23 cellular contexts compared by ENCODE assay signal in the genomic region with DNA sequence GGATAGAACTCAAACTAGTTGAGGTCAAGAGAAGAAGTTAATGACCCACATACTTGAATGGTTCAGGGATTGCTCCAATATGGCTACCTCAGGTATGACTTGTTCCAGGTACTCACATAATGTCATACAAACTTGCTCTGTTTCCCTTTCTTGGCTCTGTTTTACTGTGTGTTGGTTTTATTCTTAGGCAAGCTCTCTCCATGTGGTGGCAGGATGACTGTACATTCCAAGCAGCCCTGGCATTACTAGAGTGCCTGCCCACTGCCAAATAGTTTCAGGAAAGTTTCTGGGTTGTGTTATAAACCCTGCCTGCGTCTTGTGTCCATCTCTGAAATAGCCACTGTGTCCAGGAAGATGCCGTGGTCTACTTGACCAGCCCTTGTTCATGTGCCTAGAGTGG.
DNase-seq lines count a peak whose midpoint lies in the region; ATAC-seq, FAIRE-seq and TF ChIP-seq lines count a peak whose summit lies in the region.
"Had no signal": no experiment of that assay in that cellular context is flagged by ENCODE, and none has a peak within 500 bp of the region (broad histone marks: within the 10 kb centered on the region; RNA-seq: fewer than 3 reads in every experiment).

No MANE protein-coding gene starts in this region.

- in situ Hi-C loops in mammary epithelial cell (cut with MboI; ENCODE audit: low sequenced_read_pairs in 2 of 2) = no loop called here

- ATAC-seq in activated CD4-positive, alpha-beta T cell treated with anti-CD3 and anti-CD28 coated beads for 36 hours = peak; percentile 57
- no peak for ATAC-seq in HG02798 (IDR thresholded peaks at IDR 0.05; ENCODE audit: poor library complexity, unreplicated experiment)

- H2AFZ ChIP-seq in mammary epithelial cell (ENCODE audit: low read depth, low read length) = no peak overlapping the region
- H2AFZ ChIP-seq: GM23248 had no signal

- POLR2A ChIA-PET in activated CD4-positive, alpha-beta T cell treated with anti-CD3 and anti-CD28 coated beads for 36 hours (lab: Charles Lee) = no interaction called here

- no peaks in the 10 kb centered on the region for H3K36me3 Mint-ChIP-seq in activated CD4-positive, alpha-beta T cell treated with anti-CD3 and anti-CD28 coated beads for 36 hours (ENCODE audit: low read depth)
- H3K36me3 Mint-ChIP-seq: CD4-positive, CD25-positive, alpha-beta regulatory T cell had no signal

- TF ChIP-seq CTCF in mammary epithelial cell (conservative IDR thresholded peaks at IDR 0.05 in 1 of 2, IDR thresholded peaks at IDR 0.05 in 1 of 2; ENCODE audit: extremely low read depth in 1 of 2, insufficient read depth in 1 of 2, low read depth in 1 of 2, low read length in 2 of 2) = peak in 1 of 2 donors; percentile 35

- no peak overlapping the region for H3K4me2 ChIP-seq in mammary epithelial cell (ENCODE audit: insufficient read depth, low read depth, low read length)

- no peaks in the 10 kb centered on the region for H3K27me3 Mint-ChIP-seq in activated CD4-positive, alpha-beta T cell treated with anti-CD3 and anti-CD28 coated beads for 36 hours
- H3K27me3 Mint-ChIP-seq: CD4-positive, CD25-positive, alpha-beta regulatory T cell had no signal

- no peak overlapping the region for H3K9ac ChIP-seq in mammary epithelial cell (ENCODE audit: insufficient read depth, low read length)
- H3K9ac ChIP-seq: GM23248 had no signal

- no peaks in the 10 kb centered on the region for H3K79me2 ChIP-seq in mammary epithelial cell (ENCODE audit: insufficient read depth, low read length)

- H3K27ac Mint-ChIP-seq in activated CD4-positive, alpha-beta T cell treated with anti-CD3 and anti-CD28 coated beads for 36 hours = no peak overlapping the region
- H3K27ac Mint-ChIP-seq: CD4-positive, CD25-positive, alpha-beta regulatory T cell had no signal

- peaks cover 4% of the 10 kb centered on the region for H3K4me1 Mint-ChIP-seq in activated CD4-positive, alpha-beta T cell treated with anti-CD3 and anti-CD28 coated beads for 36 hours
- H3K4me1 Mint-ChIP-seq: CD4-positive, CD25-positive, alpha-beta regulatory T cell had no signal

- CTCF ChIA-PET in activated CD4-positive, alpha-beta T cell treated with anti-CD3 and anti-CD28 coated beads for 36 hours (lab: Charles Lee) = interaction anchor here (0.6 kb wide), 1 partner anchor 1355 kb away, joined by 4 read pairs; no protein-coding TSS in a partner anchor
- CTCF ChIA-PET in mammary epithelial cell (lab: Charles Lee; ENCODE audit: low non-redundant PET) = no interaction called here

- peaks cover 9% of the 10 kb centered on the region for H3K4me1 ChIP-seq in mammary epithelial cell (ENCODE audit: insufficient read depth, low read length)
- H3K4me1 ChIP-seq: BE2C, Peyer's patch had no signal

- WGBS in mammary epithelial cell (ENCODE audit: low coverage, missing lambda C conversion rate) = 17% methylated on average over 2 of the region's 2 CpGs

- H3K4me3 Mint-ChIP-seq in activated CD4-positive, alpha-beta T cell treated with anti-CD3 and anti-CD28 coated beads for 36 hours = no peak overlapping the region
- H3K4me3 Mint-ChIP-seq: CD4-positive, CD25-positive, alpha-beta regulatory T cell had no signal

- H3K36me3 ChIP-seq in mammary epithelial cell (ENCODE audit: insufficient read depth, low read length) (no peaks in the 10 kb centered on the region), H7 (replicated peaks; ENCODE audit: control insufficient read depth, insufficient read depth, low read length) (no peaks in the 10 kb centered on the region)
- H3K36me3 ChIP-seq: BE2C, Peyer's patch had no signal

- no peak for FAIRE-seq in urothelium cell line (lab: Jason Lieb, UNC)
- FAIRE-seq: G401.6, GM19239 had no signal

- DNase-seq in activated CD4-positive, alpha-beta T cell treated with anti-CD3 and anti-CD28 coated beads for 36 hours = peak; percentile 7
- DNase-seq in activated CD4-positive, alpha-beta T cell treated with anti-CD3 and anti-CD28 coated beads, Interleukin-2, amount 50 U/mL, for 1 hour = no peak
- DNase-seq in mammary epithelial cell (peak; percentile 50), kidney tubule cell (ENCODE audit: low spot score) (peak; percentile 84), urothelium cell line (ENCODE audit: low spot score) (peak; percentile 46), dermis blood vessel endothelial cell (no peak), H7 (no peak)
- DNase-seq: BE2C; CD4-positive, CD25-positive, alpha-beta regulatory T cell; COR-L47; GM23248; HCEC 1CT; NCI-H1105 treated with DMSO at 0.1 percent for 48 hours; NCI-H1694; NCI-H2081 treated with DMSO at 0.1 percent for 48 hours; NCI-H446 treated with DMSO at 0.1 percent for 48 hours; Peyer's patch; SHP77 had no signal

- no peak overlapping the region for H3K4me3 ChIP-seq in mammary epithelial cell (replicated peaks in 1 of 3; ENCODE audit: insufficient read depth in 1 of 3, low read depth in 2 of 3, low read length in 3 of 3)
- H3K4me3 ChIP-seq in H7 (ENCODE audit: insufficient read depth, low read depth, low read length) = no peak overlapping the region
- H3K4me3 ChIP-seq: GM23248, Peyer's patch had no signal

- no TSS peak for BruUV-seq in mammary epithelial cell (replicated peaks; lab: Mats Ljungman, UMichigan)

- H3K27me3 ChIP-seq in mammary epithelial cell (ENCODE audit: insufficient read depth, low read length) (no peaks in the 10 kb centered on the region), H7 (ENCODE audit: control insufficient read depth, insufficient read depth, low read length) (no peaks in the 10 kb centered on the region)
- H3K27me3 ChIP-seq: BE2C, Peyer's patch had no signal

- H4K20me1 ChIP-seq in mammary epithelial cell (ENCODE audit: insufficient read depth, low read length) = no peaks in the 10 kb centered on the region

- H3K9me3 ChIP-seq in mammary epithelial cell (replicated peaks; ENCODE audit: insufficient read depth, low read length) = no peaks in the 10 kb centered on the region
- H3K9me3 ChIP-seq: BE2C, Peyer's patch had no signal

- peaks cover 11% of the 10 kb centered on the region for H3K9me3 Mint-ChIP-seq in activated CD4-positive, alpha-beta T cell treated with anti-CD3 and anti-CD28 coated beads for 36 hours (ENCODE audit: low read depth)

- intact Hi-C loops in activated CD4-positive, alpha-beta T cell treated with anti-CD3 and anti-CD28 coated beads for 36 hours (cut with DNase I, micrococcal nuclease) = loop anchor here in 1 of 2 experiments (5.0 kb wide), 1 partner anchor 59 kb away; no protein-coding TSS in a partner anchor
- intact Hi-C loops in mammary epithelial cell (cut with micrococcal nuclease) = loop anchor here (1.0 to 10.0 kb wide), 3 partner anchors 71 to 263 kb away; no protein-coding TSS in a partner anchor

- dilution Hi-C loops in mammary epithelial cell (cut with HindIII; ENCODE audit: low sequenced_read_pairs) = no loop called here

- H3K27ac ChIP-seq in mammary epithelial cell (ENCODE audit: insufficient read depth, low read depth, low read length) = no peak overlapping the region
- H3K27ac ChIP-seq: 22Rv1, GM23248, HL-60, Peyer's patch had no signal

Comparison
In these comparisons a context has a peak if more than half of its experiments do, and no peak if none do; other contexts are left out.
1. DNase-seq: peak in activated CD4-positive, alpha-beta T cell treated with anti-CD3 and anti-CD28 coated beads for 36 hours (single experiment), mammary epithelial cell (single experiment), kidney tubule cell (single experiment) and urothelium cell line (single experiment); none in activated CD4-positive, alpha-beta T cell treated with anti-CD3 and anti-CD28 coated beads, Interleukin-2, amount 50 U/mL, for 1 hour (single experiment), dermis blood vessel endothelial cell (single experiment) and H7 (single experiment).